Comparison of ENCODE assay signal across 11 cellular contexts in genomic region chr3:102057781-102058421, GRCh38.
DNase-seq lines count a peak whose midpoint lies in the region; ATAC-seq and TF ChIP-seq lines count a peak whose summit lies in the region.
"Had no signal": no experiment of that assay in that cellular context is flagged by ENCODE, and none has a peak within 500 bp of the region (broad histone marks: within the 10 kb centered on the region; RNA-seq: fewer than 3 reads in every experiment).

No MANE protein-coding gene starts in this region.

- H3K79me2 ChIP-seq in KMS-11 (ENCODE audit: insufficient read depth, low read depth): no peaks in the 10 kb centered on the region

- no peaks in the 10 kb centered on the region for H3K36me3 Mint-ChIP-seq in activated T-cell treated with anti-CD3 and anti-CD28 coated beads, Interleukin-2, amount 50 U/mL, for 4 hours (ENCODE audit: insufficient read depth)

- H3K4me3 ChIP-seq in KMS-11 (IDR thresholded peaks at IDR 0.05; ENCODE audit: insufficient read depth, low read depth, low read length) (no peak overlapping the region), spleen (no peak overlapping the region)
- H3K4me3 ChIP-seq: upper lobe of right lung had no signal

- no peaks in the 10 kb centered on the region for H4K20me1 ChIP-seq in KMS-11 (ENCODE audit: insufficient read depth)

- no peak for TF ChIP-seq POLR2A in spleen (IDR thresholded peaks at IDR 0.05)

- H3K27me3 Mint-ChIP-seq in activated T-cell treated with anti-CD3 and anti-CD28 coated beads, Interleukin-2, amount 50 U/mL, for 4 hours (ENCODE audit: low read depth): no peaks in the 10 kb centered on the region

- H3K4me1 ChIP-seq in KMS-11 (ENCODE audit: low read depth, poor library complexity, severe bottlenecking): peaks cover 55% of the 10 kb centered on the region
- peaks cover 16 to 35% (median 27%) of the 10 kb centered on the region in 6 donors for H3K4me1 ChIP-seq in spleen
- H3K4me1 ChIP-seq: upper lobe of right lung had no signal

- H3K4me1 Mint-ChIP-seq in activated T-cell treated with anti-CD3 and anti-CD28 coated beads, Interleukin-2, amount 50 U/mL, for 4 hours (ENCODE audit: low read depth): peaks cover 40% of the 10 kb centered on the region

- ATAC-seq in activated T-cell treated with anti-CD3 and anti-CD28 coated beads, Interleukin-2, amount 50 U/mL, for 4 hours: peak; percentile 81
- ATAC-seq in HG02623 (IDR thresholded peaks at IDR 0.05; ENCODE audit: unreplicated experiment): peak; percentile 67

- H3K36me3 ChIP-seq in KMS-11 (ENCODE audit: insufficient read depth): no peaks in the 10 kb centered on the region
- no peaks in the 10 kb centered on the region for H3K36me3 ChIP-seq in spleen
- H3K36me3 ChIP-seq: upper lobe of right lung had no signal

- H3K9me3 ChIP-seq in spleen: no peaks in the 10 kb centered on the region
- H3K9me3 ChIP-seq: upper lobe of right lung had no signal

- TF ChIP-seq CTCF in KMS-11 (conservative IDR thresholded peaks at IDR 0.05; ENCODE audit: low read depth, low read length) (no peak), spleen (IDR thresholded peaks at IDR 0.05 in 8 of 11, conservative IDR thresholded peaks at IDR 0.05 in 3 of 11) (no peak)

- H3K9me3 Mint-ChIP-seq in activated T-cell treated with anti-CD3 and anti-CD28 coated beads, Interleukin-2, amount 50 U/mL, for 4 hours: no peaks in the 10 kb centered on the region

- no peak overlapping the region for H3K9ac ChIP-seq in KMS-11

- peak overlapping the region; percentile 5 for H3K4me3 Mint-ChIP-seq in activated T-cell treated with anti-CD3 and anti-CD28 coated beads, Interleukin-2, amount 50 U/mL, for 4 hours

- no peak overlapping the region for H2AFZ ChIP-seq in KMS-11 (ENCODE audit: low read depth)

- H3K4me2 ChIP-seq in KMS-11: peak overlapping the region; percentile 62

- intact Hi-C loops in spleen (cut with DNase I; ENCODE audit: low total_unique reads): no loop called here

- H3K27ac ChIP-seq in KMS-11 (no peak overlapping the region), spleen (peak overlapping the region in 5 of 8 donors; percentile 21 to 66 (median 47))
- H3K27ac ChIP-seq: upper lobe of right lung had no signal

- H3K27me3 ChIP-seq in KMS-11 (ENCODE audit: insufficient read depth, low read depth) (no peaks in the 10 kb centered on the region), spleen (replicated peaks in 1 of 7) (no peaks in the 10 kb centered on the region)
- H3K27me3 ChIP-seq: upper lobe of right lung had no signal

- DNase-seq in activated T-cell treated with anti-CD3 and anti-CD28 coated beads, Interleukin-2, amount 50 U/mL, for 4 hours: no peak
- DNase-seq in activated T-cell treated with anti-CD3 and anti-CD28 coated beads, Interleukin-2, amount 50 U/mL, for 48 hours: no peak
- DNase-seq in spleen: no peak
- no peak for DNase-seq in D341Med (ENCODE audit: low spot score)
- no peak for DNase-seq in stimulated activated CD8-positive, alpha-beta memory T cell treated with anti-CD3 and anti-CD28 coated beads, Interleukin-4, amount 100 ng/mL, for 48 hours
- DNase-seq in DMS153 (lab: John Stamatoyannopoulos, UW): no peak
- DNase-seq: activated effector memory CD4-positive, alpha-beta T cell treated with anti-CD3 and anti-CD28 coated beads, Interleukin-2, amount 50 U/mL, for 16 hours; OCI-M1; upper lobe of right lung had no signal
